In genomic region chr9:97491216-97491999, GRCh38 we compare ENCODE assay signal across 26 cellular contexts. TPM values are rescaled to one million over a fixed set of nuclear protein-coding genes. Genes with fewer than 3 reads are reported as not detected.
DNase-seq lines count a peak whose midpoint lies in the region; ATAC-seq and TF ChIP-seq lines count a peak whose summit lies in the region.
"Had no signal": no experiment of that assay in that cellular context is flagged by ENCODE, and none has a peak within 500 bp of the region (broad histone marks: within the 10 kb centered on the region; RNA-seq: fewer than 3 reads in every experiment).

No MANE protein-coding gene starts in this region.

- H3K4me3 Mint-ChIP-seq in activated CD4-positive, alpha-beta T cell treated with anti-CD3 and anti-CD28 coated beads, Interleukin-2, amount 10 ng/mL, durations not matched to agents 24 days and 14 days = no peak overlapping the region
- H3K4me3 Mint-ChIP-seq in activated CD4-positive, alpha-beta T cell treated with anti-CD3 and anti-CD28 coated beads, Interleukin-2, amount 10 ng/mL, durations not matched to agents 7 days and 5 days = no peak overlapping the region
- H3K4me3 Mint-ChIP-seq in stimulated activated effector memory CD8-positive, alpha-beta T cell treated with anti-CD3 and anti-CD28 coated beads, Interleukin-12 subunit alpha, Interleukin-12 subunit beta, amount 100 ng/mL, for 72 hours = no peak overlapping the region
- H3K4me3 Mint-ChIP-seq: CD4-positive, alpha-beta T cell; GM23338; IgD-negative memory B cell had no signal

- H3K9me3 ChIP-seq in breast epithelium = peaks cover 0 to 4% of the 10 kb centered on the region in 2 donors

- no peak overlapping the region for H3K27ac ChIP-seq in breast epithelium
- H3K27ac ChIP-seq: 22Rv1, BLaER1, SJCRH30 had no signal

- H3K27ac Mint-ChIP-seq in activated CD4-positive, alpha-beta T cell treated with anti-CD3 and anti-CD28 coated beads, Interleukin-2, amount 10 ng/mL, durations not matched to agents 24 days and 14 days = no peak overlapping the region
- H3K27ac Mint-ChIP-seq in activated CD4-positive, alpha-beta T cell treated with anti-CD3 and anti-CD28 coated beads, Interleukin-2, amount 10 ng/mL, durations not matched to agents 7 days and 5 days = no peak overlapping the region
- peak overlapping the region; percentile 5 for H3K27ac Mint-ChIP-seq in stimulated activated effector memory CD8-positive, alpha-beta T cell treated with anti-CD3 and anti-CD28 coated beads, Interleukin-12 subunit alpha, Interleukin-12 subunit beta, amount 100 ng/mL, for 72 hours
- H3K27ac Mint-ChIP-seq: CD4-positive, alpha-beta T cell; GM23338; IgD-negative memory B cell had no signal

- ATAC-seq in stimulated activated effector memory CD8-positive, alpha-beta T cell treated with anti-CD3 and anti-CD28 coated beads, Interleukin-12 subunit alpha, Interleukin-12 subunit beta, amount 100 ng/mL, for 72 hours = no peak
- no peak for ATAC-seq in HG02642 (IDR thresholded peaks at IDR 0.05; ENCODE audit: poor library complexity, unreplicated experiment)
- ATAC-seq in GM21390 (IDR thresholded peaks at IDR 0.05; ENCODE audit: unreplicated experiment) = no peak
- ATAC-seq: GM23338, Panc1 had no signal

- H3K4me1 Mint-ChIP-seq in activated CD4-positive, alpha-beta T cell treated with anti-CD3 and anti-CD28 coated beads, Interleukin-2, amount 10 ng/mL, durations not matched to agents 24 days and 14 days = peaks cover 6% of the 10 kb centered on the region
- H3K4me1 Mint-ChIP-seq in activated CD4-positive, alpha-beta T cell treated with anti-CD3 and anti-CD28 coated beads, Interleukin-2, amount 10 ng/mL, durations not matched to agents 7 days and 5 days = peaks cover 4% of the 10 kb centered on the region
- no peaks in the 10 kb centered on the region for H3K4me1 Mint-ChIP-seq in stimulated activated effector memory CD8-positive, alpha-beta T cell treated with anti-CD3 and anti-CD28 coated beads, Interleukin-12 subunit alpha, Interleukin-12 subunit beta, amount 100 ng/mL, for 72 hours
- H3K4me1 Mint-ChIP-seq: GM23338, IgD-negative memory B cell had no signal

- POLR2A ChIA-PET in activated CD4-positive, alpha-beta T cell treated with anti-CD3 and anti-CD28 coated beads, Interleukin-2, amount 10 ng/mL, durations not matched to agents 7 days and 5 days (lab: Charles Lee) = no interaction called here

- CTCF ChIA-PET in activated CD4-positive, alpha-beta T cell treated with anti-CD3 and anti-CD28 coated beads, Interleukin-2, amount 10 ng/mL, durations not matched to agents 7 days and 5 days (lab: Charles Lee) = interaction anchor here (1.1 kb wide), 1 partner anchor 107 kb away, joined by 3 read pairs; no protein-coding TSS in a partner anchor

- H3K9me3 Mint-ChIP-seq in activated CD4-positive, alpha-beta T cell treated with anti-CD3 and anti-CD28 coated beads, Interleukin-2, amount 10 ng/mL, durations not matched to agents 24 days and 14 days = peaks cover 12% of the 10 kb centered on the region
- peaks cover 6% of the 10 kb centered on the region for H3K9me3 Mint-ChIP-seq in activated CD4-positive, alpha-beta T cell treated with anti-CD3 and anti-CD28 coated beads, Interleukin-2, amount 10 ng/mL, durations not matched to agents 7 days and 5 days
- no peaks in the 10 kb centered on the region for H3K9me3 Mint-ChIP-seq in stimulated activated effector memory CD8-positive, alpha-beta T cell treated with anti-CD3 and anti-CD28 coated beads, Interleukin-12 subunit alpha, Interleukin-12 subunit beta, amount 100 ng/mL, for 72 hours
- H3K9me3 Mint-ChIP-seq: GM23338 had no signal

- no peaks in the 10 kb centered on the region for H3K36me3 ChIP-seq in breast epithelium
- H3K36me3 ChIP-seq: SJCRH30 had no signal

- peak; percentile 43 for DNase-seq in activated CD4-positive, alpha-beta T cell treated with anti-CD3 and anti-CD28 coated beads, Interleukin-2, amount 10 ng/mL, durations not matched to agents 24 days and 14 days
- DNase-seq in activated CD4-positive, alpha-beta T cell treated with anti-CD3 and anti-CD28 coated beads, Interleukin-2, amount 10 ng/mL, durations not matched to agents 7 days and 5 days = no peak
- DNase-seq in islet precursor cell (peak; percentile 15), breast epithelium (ENCODE audit: low spot score in 2 of 2) (no peak), head of caudate nucleus (no peak)
- no peak for DNase-seq in stimulated activated effector memory CD8-positive, alpha-beta T cell treated with anti-CD3 and anti-CD28 coated beads, Interleukin-12 subunit alpha, Interleukin-12 subunit beta, amount 100 ng/mL, for 72 hours (ENCODE audit: low spot score in 2 of 2)
- DNase-seq: ACHN; CD4-positive, alpha-beta T cell; COR-L47; DMS79; HCEC 1CT; MV-4-11; NCI-H1105 treated with DMSO at 0.1 percent for 48 hours; NCI-H2029 treated with DMSO at 0.1 percent for 48 hours; NCI-H345; NCI-H524; NCI-H774; NK-92 treated with Interleukin-12 subunit alpha and Interleukin-12 subunit beta, amount 100 ng/mL, for 24 hours; SJCRH30 had no signal

- H3K4me1 ChIP-seq in breast epithelium = no peaks in the 10 kb centered on the region
- H3K4me1 ChIP-seq: BLaER1, SJCRH30 had no signal

- TF ChIP-seq CTCF in breast epithelium (IDR thresholded peaks at IDR 0.05) = no peak

- TF ChIP-seq POLR2A in breast epithelium (IDR thresholded peaks at IDR 0.05) = no peak

- intact Hi-C loops in activated CD4-positive, alpha-beta T cell treated with anti-CD3 and anti-CD28 coated beads, Interleukin-2, amount 10 ng/mL, durations not matched to agents 24 days and 14 days (cut with micrococcal nuclease) = no loop called here
- intact Hi-C loops in breast epithelium (cut with DNase I; ENCODE audit: low total_unique reads) = no loop called here
- intact Hi-C loops in head of caudate nucleus (cut with DNase I) = no loop called here

- no peaks in the 10 kb centered on the region for H3K27me3 ChIP-seq in breast epithelium
- H3K27me3 ChIP-seq: BLaER1, SJCRH30 had no signal

- no peaks in the 10 kb centered on the region for H3K27me3 Mint-ChIP-seq in activated CD4-positive, alpha-beta T cell treated with anti-CD3 and anti-CD28 coated beads, Interleukin-2, amount 10 ng/mL, durations not matched to agents 24 days and 14 days
- no peaks in the 10 kb centered on the region for H3K27me3 Mint-ChIP-seq in activated CD4-positive, alpha-beta T cell treated with anti-CD3 and anti-CD28 coated beads, Interleukin-2, amount 10 ng/mL, durations not matched to agents 7 days and 5 days
- H3K27me3 Mint-ChIP-seq: CD4-positive, alpha-beta T cell; IgD-negative memory B cell had no signal

- H3K36me3 Mint-ChIP-seq in activated CD4-positive, alpha-beta T cell treated with anti-CD3 and anti-CD28 coated beads, Interleukin-2, amount 10 ng/mL, durations not matched to agents 24 days and 14 days (ENCODE audit: low read depth) = peaks cover 54% of the 10 kb centered on the region
- peaks cover 56% of the 10 kb centered on the region for H3K36me3 Mint-ChIP-seq in activated CD4-positive, alpha-beta T cell treated with anti-CD3 and anti-CD28 coated beads, Interleukin-2, amount 10 ng/mL, durations not matched to agents 7 days and 5 days (ENCODE audit: low read depth)
- H3K36me3 Mint-ChIP-seq in stimulated activated effector memory CD8-positive, alpha-beta T cell treated with anti-CD3 and anti-CD28 coated beads, Interleukin-12 subunit alpha, Interleukin-12 subunit beta, amount 100 ng/mL, for 72 hours = peaks cover 13% of the 10 kb centered on the region

- H3K4me3 ChIP-seq in breast epithelium = no peak overlapping the region
- H3K4me3 ChIP-seq: BLaER1, GM23338, SJCRH30 had no signal

RNA-seq across cellular contexts. Expression of gene TMOD1, which starts 10.1 kb away (rescaled TPM):
- total RNA-seq in activated CD4-positive, alpha-beta T cell treated with anti-CD3 and anti-CD28 coated beads, Interleukin-2, amount 10 ng/mL, durations not matched to agents 24 days and 14 days = 0.71 and 0.91 TPM in 2 replicates
- under 1 TPM; 0.35 to 0.45 TPM for total RNA-seq in activated CD4-positive, alpha-beta T cell treated with anti-CD3 and anti-CD28 coated beads, Interleukin-2, amount 10 ng/mL, durations not matched to agents 7 days and 5 days
- 10 to 100 TPM; 10.4 to 15.4 (median 13.9) TPM for total RNA-seq in breast epithelium

Comparison
In these comparisons a context has a peak if more than half of its experiments do, and no peak if none do; other contexts are left out.
1. DNase-seq: peak in activated CD4-positive, alpha-beta T cell treated with anti-CD3 and anti-CD28 coated beads, Interleukin-2, amount 10 ng/mL, durations not matched to agents 24 days and 14 days (single experiment) and islet precursor cell (single experiment); none in activated CD4-positive, alpha-beta T cell treated with anti-CD3 and anti-CD28 coated beads, Interleukin-2, amount 10 ng/mL, durations not matched to agents 7 days and 5 days (single experiment), stimulated activated effector memory CD8-positive, alpha-beta T cell treated with anti-CD3 and anti-CD28 coated beads, Interleukin-12 subunit alpha, Interleukin-12 subunit beta, amount 100 ng/mL, for 72 hours (0 of 2), breast epithelium (0 of 2) and head of caudate nucleus (0 of 42).